ENCODE assay signal across 26 cellular contexts in the genomic region with DNA sequence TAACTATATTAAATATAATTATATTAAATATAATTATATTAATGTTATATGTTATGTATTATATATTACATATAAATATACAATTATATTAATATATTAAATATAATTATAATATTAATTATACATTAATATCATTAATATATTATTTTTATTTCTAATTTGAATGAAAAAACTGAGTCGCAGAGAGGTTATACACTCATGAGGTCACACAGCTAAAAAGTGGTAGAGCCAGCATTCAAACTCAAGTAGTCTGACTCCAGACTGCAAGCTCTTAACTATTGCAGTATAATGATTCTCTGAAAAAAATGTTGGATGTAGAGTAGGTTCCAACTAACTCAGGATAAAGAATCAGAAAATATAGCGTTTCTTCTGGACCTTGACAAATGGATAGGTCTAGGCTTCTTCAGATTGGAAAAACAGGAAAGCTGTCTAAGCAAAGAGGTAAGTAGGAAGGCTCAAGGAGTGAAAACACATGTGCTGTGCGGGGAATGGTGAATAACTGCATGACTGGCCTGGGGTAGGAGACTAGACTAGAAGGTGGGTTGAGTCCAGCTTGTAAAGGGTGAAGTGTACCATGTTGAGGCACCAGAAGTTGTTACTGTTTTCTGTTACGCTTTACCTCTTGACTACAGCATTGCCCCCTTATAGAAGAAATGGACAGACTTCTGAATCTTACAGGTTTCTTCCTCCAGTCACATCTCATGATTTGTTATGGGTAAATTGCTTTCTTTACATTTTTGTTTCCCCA.
"Had no signal": no experiment of that assay in that cellular context is flagged by ENCODE, and none has a peak within 500 bp of the region (broad histone marks: within the 10 kb centered on the region; RNA-seq: fewer than 3 reads in every experiment).

No MANE protein-coding gene starts in this region.

- DNase-seq: activated CD4-positive, alpha-beta T cell treated with anti-CD3 and anti-CD28 coated beads for 4 hours; activated CD4-positive, alpha-beta T cell treated with anti-CD3 and anti-CD28 coated beads, Interleukin-2, amount 50 U/mL, for 4 hours; activated CD4-positive, CD25-positive, alpha-beta regulatory T cell; activated CD8-positive, alpha-beta memory T cell treated with anti-CD3 and anti-CD28 coated beads, Interleukin-2, amount 50 U/mL, for 48 hours; activated T-cell treated with anti-CD3 and anti-CD28 coated beads, Interleukin-2, amount 50 U/mL, for 24 hours; anterior cingulate cortex; endodermal cell; foreskin fibroblast; head of caudate nucleus; hippocampal formation; immature natural killer cell; naive B cell; nephron progenitor cell; right lobe of liver; stimulated activated CD4-positive, alpha-beta T cell treated with anti-CD3 and anti-CD28 coated beads, Interleukin-4, amount 100 ng/mL, for 1 hour; tibial artery; upper lobe of right lung had no signal

- H3K9me3 Mint-ChIP-seq: activated T-cell treated with anti-CD3 and anti-CD28 coated beads, Interleukin-2, amount 50 U/mL, for 24 hours; central memory CD8-positive, alpha-beta T cell; dendritic cell treated with granulocyte-macrophage colony-stimulating factor and Interleukin-4, amounts not matched to agents 40 ng/mL and 50 ng/mL, for 4 days; endodermal cell; immature natural killer cell; mesothelial cell of epicardium; naive B cell; nephron progenitor cell; stimulated activated memory B cell treated with anti-CD40 and anti-IgM and Interleukin-4, amounts not matched to agents 10 μg/mL and 1 μg/mL and 100 μg/mL, for 72 hours; T-helper 2 cell treated with Interferon-gamma antibody and Interleukin-4, amounts not matched to agents 5 μg/mL and 100 μg/mL, for 36 hours had no signal

- H3K4me3 Mint-ChIP-seq: activated naive CD8-positive, alpha-beta T cell; activated T-cell treated with anti-CD3 and anti-CD28 coated beads, Interleukin-2, amount 50 U/mL, for 24 hours; central memory CD8-positive, alpha-beta T cell; dendritic cell treated with granulocyte-macrophage colony-stimulating factor and Interleukin-4, amounts not matched to agents 40 ng/mL and 50 ng/mL, for 4 days; endodermal cell; immature natural killer cell; mesothelial cell of epicardium; naive B cell; nephron progenitor cell; stimulated activated memory B cell treated with anti-CD40 and anti-IgM and Interleukin-4, amounts not matched to agents 10 μg/mL and 1 μg/mL and 100 μg/mL, for 72 hours; T-helper 2 cell treated with Interferon-gamma antibody and Interleukin-4, amounts not matched to agents 5 μg/mL and 100 μg/mL, for 36 hours had no signal

- H3K27ac Mint-ChIP-seq: activated naive CD8-positive, alpha-beta T cell; activated T-cell treated with anti-CD3 and anti-CD28 coated beads, Interleukin-2, amount 50 U/mL, for 24 hours; dendritic cell treated with granulocyte-macrophage colony-stimulating factor and Interleukin-4, amounts not matched to agents 40 ng/mL and 50 ng/mL, for 4 days; endodermal cell; immature natural killer cell; mesothelial cell of epicardium; nephron progenitor cell; progenitor cell of endocrine pancreas; stimulated activated memory B cell treated with anti-CD40 and anti-IgM and Interleukin-4, amounts not matched to agents 10 μg/mL and 1 μg/mL and 100 μg/mL, for 72 hours; T-helper 2 cell treated with Interferon-gamma antibody and Interleukin-4, amounts not matched to agents 5 μg/mL and 100 μg/mL, for 36 hours had no signal

- FAIRE-seq: bronchial epithelial cell had no signal

- ATAC-seq: esophagus mucosa; right lobe of liver; stimulated activated memory B cell treated with anti-CD40 and anti-IgM and Interleukin-4, amounts not matched to agents 10 μg/mL and 1 μg/mL and 100 μg/mL, for 72 hours; upper lobe of right lung had no signal

- H3K27me3 Mint-ChIP-seq: activated naive CD8-positive, alpha-beta T cell; activated T-cell treated with anti-CD3 and anti-CD28 coated beads, Interleukin-2, amount 50 U/mL, for 24 hours; central memory CD8-positive, alpha-beta T cell; dendritic cell treated with granulocyte-macrophage colony-stimulating factor and Interleukin-4, amounts not matched to agents 40 ng/mL and 50 ng/mL, for 4 days; naive B cell; progenitor cell of endocrine pancreas; stimulated activated memory B cell treated with anti-CD40 and anti-IgM and Interleukin-4, amounts not matched to agents 10 μg/mL and 1 μg/mL and 100 μg/mL, for 72 hours had no signal

- H3K4me1 Mint-ChIP-seq: mesothelial cell of epicardium, nephron progenitor cell had no signal
